ENCODE assay signal across 1 cellular context in the genomic region with DNA sequence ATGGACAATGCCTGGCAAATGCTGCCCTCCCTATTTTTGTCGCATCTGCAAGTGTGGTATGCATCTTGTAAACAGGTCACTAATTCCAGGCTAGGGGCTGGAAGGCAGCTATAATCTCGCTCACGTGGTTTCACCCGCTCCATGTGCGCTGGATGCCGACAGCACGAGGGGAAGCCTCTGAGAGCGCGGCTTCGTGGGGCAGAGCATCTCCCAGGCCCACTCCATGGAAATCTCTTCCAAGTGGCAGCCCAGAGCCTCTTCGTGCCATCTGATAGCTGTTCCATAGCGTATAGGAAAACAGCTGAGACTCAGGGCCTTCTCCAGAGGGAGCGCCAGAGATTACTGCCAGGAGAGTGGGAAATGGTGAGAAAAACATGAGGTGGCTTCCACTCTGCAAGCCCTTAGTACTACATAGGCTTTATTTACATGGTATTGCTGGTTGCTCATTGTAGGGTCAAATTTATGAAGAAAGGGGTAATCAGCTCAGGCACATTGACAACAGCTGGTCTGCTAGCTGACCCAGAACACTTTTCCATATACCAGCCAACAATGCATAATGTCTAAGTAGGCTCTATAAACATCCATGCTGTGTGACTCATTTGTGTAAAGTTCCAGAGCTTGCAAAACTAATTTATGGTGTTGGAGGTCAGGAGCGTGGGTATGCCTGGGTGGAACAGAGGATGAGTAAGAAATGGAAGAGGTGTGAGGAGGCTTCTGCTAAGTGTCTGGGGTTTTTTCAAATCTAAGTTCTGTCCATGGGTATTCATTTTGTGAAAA.
TF ChIP-seq lines count a peak whose summit lies in the region.

No MANE protein-coding gene starts in this region.

TF ChIP-seq in HEK293, 187 proteins besides CTCF, POLR2A, EP300 and RAD21 (continued from another document):
- TF ChIP-seq, protein P1, sequence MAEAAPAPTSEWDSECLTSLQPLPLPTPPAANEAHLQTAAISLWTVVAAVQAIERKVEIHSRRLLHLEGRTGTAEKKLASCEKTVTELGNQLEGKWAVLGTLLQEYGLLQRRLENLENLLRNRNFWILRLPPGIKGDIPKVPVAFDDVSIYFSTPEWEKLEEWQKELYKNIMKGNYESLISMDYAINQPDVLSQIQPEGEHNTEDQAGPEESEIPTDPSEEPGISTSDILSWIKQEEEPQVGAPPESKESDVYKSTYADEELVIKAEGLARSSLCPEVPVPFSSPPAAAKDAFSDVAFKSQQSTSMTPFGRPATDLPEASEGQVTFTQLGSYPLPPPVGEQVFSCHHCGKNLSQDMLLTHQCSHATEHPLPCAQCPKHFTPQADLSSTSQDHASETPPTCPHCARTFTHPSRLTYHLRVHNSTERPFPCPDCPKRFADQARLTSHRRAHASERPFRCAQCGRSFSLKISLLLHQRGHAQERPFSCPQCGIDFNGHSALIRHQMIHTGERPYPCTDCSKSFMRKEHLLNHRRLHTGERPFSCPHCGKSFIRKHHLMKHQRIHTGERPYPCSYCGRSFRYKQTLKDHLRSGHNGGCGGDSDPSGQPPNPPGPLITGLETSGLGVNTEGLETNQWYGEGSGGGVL (tag by site-specific recombination; IDR thresholded peaks at IDR 0.05), result no peak
